ENCODE assay signal across 1 cellular context in the genomic region with DNA sequence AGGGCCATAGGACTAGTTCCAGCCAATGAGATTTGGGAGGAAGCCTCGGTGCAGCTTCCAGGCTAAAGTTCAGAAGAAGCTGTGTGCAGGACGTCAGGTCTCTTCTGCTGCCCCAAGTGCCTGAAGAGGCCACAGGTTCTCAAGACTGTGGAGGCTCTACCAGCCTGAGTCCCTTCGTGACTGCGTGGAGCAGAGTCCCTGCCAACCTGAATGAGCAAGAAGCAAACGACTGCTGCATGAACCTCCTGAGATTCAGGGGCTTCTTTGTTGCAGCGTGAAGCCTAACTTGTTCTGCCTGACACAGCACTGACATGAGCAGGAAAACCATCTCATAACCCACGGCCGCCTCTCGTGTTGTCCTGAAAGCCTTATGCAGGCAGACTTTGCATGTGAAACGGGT.
TF ChIP-seq lines count a peak whose summit lies in the region.

No MANE protein-coding gene starts in this region.

TF ChIP-seq in HepG2, 621 proteins besides CTCF, POLR2A, EP300 and RAD21:
- peak; percentile 90 for TF ChIP-seq ZNF12 (CRISPR knock-in tag; IDR thresholded peaks at IDR 0.05)
- no peak for TF ChIP-seq HCFC1 (IDR thresholded peaks at IDR 0.05; ENCODE audit: low read depth, low read length)
TF ChIP-seq in HepG2: peak in this region for 1.
